1 cellular context compared by ENCODE assay signal in genomic region chr6:158489441-158489840, GRCh38.
TF ChIP-seq lines count a peak whose summit lies in the region.

No MANE protein-coding gene starts in this region.

TF ChIP-seq in IMR-90, 13 proteins besides CTCF, POLR2A, EP300 and RAD21 (continued from another document):
- TF ChIP-seq ELK1 (IDR thresholded peaks at IDR 0.05; ENCODE audit: borderline replicate concordance, low read depth, low read length): no peak
- no peak for TF ChIP-seq MAZ (IDR thresholded peaks at IDR 0.05; ENCODE audit: borderline replicate concordance, low read depth, low read length)
- TF ChIP-seq NFE2L2 (IDR thresholded peaks at IDR 0.05; ENCODE audit: low read depth, low read length): no peak
- TF ChIP-seq RFX5 (IDR thresholded peaks at IDR 0.05; ENCODE audit: low read depth, low read length): no peak
- TF ChIP-seq CEBPB (IDR thresholded peaks at IDR 0.05; ENCODE audit: low read depth, low read length): no peak
- TF ChIP-seq USF2 (IDR thresholded peaks at IDR 0.05; ENCODE audit: low read depth, low read length): no peak
- TF ChIP-seq MAFK (IDR thresholded peaks at IDR 0.05; ENCODE audit: low read depth, low read length): no peak
- no peak for TF ChIP-seq BHLHE40 (IDR thresholded peaks at IDR 0.05; ENCODE audit: low read depth, low read length)
- no peak for TF ChIP-seq RCOR1 (IDR thresholded peaks at IDR 0.05; ENCODE audit: insufficient replicate concordance, low read length)
